Comparison of ENCODE assay signal across 29 cellular contexts in the genomic region with DNA sequence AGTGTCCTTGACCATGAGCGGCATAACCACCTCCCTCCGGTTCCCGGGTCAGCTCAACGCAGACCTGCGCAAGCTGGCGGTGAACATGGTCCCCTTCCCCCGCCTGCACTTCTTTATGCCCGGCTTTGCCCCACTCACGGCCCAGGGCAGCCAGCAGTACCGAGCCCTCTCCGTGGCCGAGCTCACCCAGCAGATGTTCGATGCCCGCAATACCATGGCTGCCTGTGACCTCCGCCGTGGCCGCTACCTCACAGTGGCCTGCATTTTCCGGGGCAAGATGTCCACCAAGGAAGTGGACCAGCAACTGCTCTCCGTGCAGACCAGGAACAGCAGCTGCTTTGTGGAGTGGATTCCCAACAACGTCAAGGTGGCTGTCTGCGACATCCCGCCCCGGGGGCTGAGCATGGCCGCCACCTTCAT. TPM values are rescaled to one million over a fixed set of nuclear protein-coding genes. Genes with fewer than 3 reads are reported as not detected.
"Had no signal": no experiment of that assay in that cellular context is flagged by ENCODE, and none has a peak within 500 bp of the region (broad histone marks: within the 10 kb centered on the region; RNA-seq: fewer than 3 reads in every experiment).

No MANE protein-coding gene starts in this region.

- H3K27ac Mint-ChIP-seq: activated CD4-positive, alpha-beta T cell treated with anti-CD3 and anti-CD28 coated beads, Interleukin-2, amount 10 ng/mL, durations not matched to agents 7 days and 5 days; activated CD8-positive, alpha-beta memory T cell treated with anti-CD3 and anti-CD28 coated beads, Interleukin-2, amount 10 ng/mL, durations not matched to agents 7 days and 5 days; activated CD8-positive, alpha-beta T cell treated with anti-CD3 and anti-CD28 coated beads for 36 hours; activated naive CD4-positive, alpha-beta T cell treated with anti-CD3 and anti-CD28 coated beads for 36 hours; activated T-cell treated with anti-CD3 and anti-CD28 coated beads, Interleukin-2, amount 50 U/mL, for 72 hours; nephron progenitor cell; stimulated activated naive CD8-positive, alpha-beta T cell treated with anti-CD3 and anti-CD28 coated beads, Interleukin-15, Interleukin-2, amounts not matched to agents 100 ng/mL and 50 ng/mL, for 24 hours; T-helper 2 cell treated with Interferon-gamma antibody and Interleukin-4, amounts not matched to agents 5 μg/mL and 100 μg/mL, for 36 hours had no signal

- H3K9me3 ChIP-seq: breast epithelium, mucosa of descending colon, vagina had no signal

- H3K27me3 ChIP-seq: breast epithelium, foreskin keratinocyte, hepatocyte, vagina had no signal

- H3K9me3 Mint-ChIP-seq: activated CD4-positive, alpha-beta T cell treated with anti-CD3 and anti-CD28 coated beads, Interleukin-2, amount 10 ng/mL, durations not matched to agents 7 days and 5 days; activated CD8-positive, alpha-beta T cell treated with anti-CD3 and anti-CD28 coated beads for 36 hours; activated naive CD4-positive, alpha-beta T cell treated with anti-CD3 and anti-CD28 coated beads for 36 hours; activated naive CD8-positive, alpha-beta T cell treated with anti-CD3 and anti-CD28 coated beads, Interleukin-2, amount 10 ng/mL, durations not matched to agents 7 days and 5 days; activated T-cell treated with anti-CD3 and anti-CD28 coated beads, Interleukin-2, amount 50 U/mL, for 72 hours; central memory CD8-positive, alpha-beta T cell; immature natural killer cell; nephron progenitor cell; stimulated activated naive CD8-positive, alpha-beta T cell treated with anti-CD3 and anti-CD28 coated beads, Interleukin-15, Interleukin-2, amounts not matched to agents 100 ng/mL and 50 ng/mL, for 24 hours; T-helper 2 cell treated with Interferon-gamma antibody and Interleukin-4, amounts not matched to agents 5 μg/mL and 100 μg/mL, for 36 hours had no signal

- H3K4me3 Mint-ChIP-seq: activated CD4-positive, alpha-beta T cell treated with anti-CD3 and anti-CD28 coated beads, Interleukin-2, amount 10 ng/mL, durations not matched to agents 7 days and 5 days; activated CD8-positive, alpha-beta memory T cell treated with anti-CD3 and anti-CD28 coated beads, Interleukin-2, amount 10 ng/mL, durations not matched to agents 7 days and 5 days; activated CD8-positive, alpha-beta T cell treated with anti-CD3 and anti-CD28 coated beads for 36 hours; activated naive CD4-positive, alpha-beta T cell treated with anti-CD3 and anti-CD28 coated beads for 36 hours; activated naive CD8-positive, alpha-beta T cell treated with anti-CD3 and anti-CD28 coated beads, Interleukin-2, amount 10 ng/mL, durations not matched to agents 7 days and 5 days; activated T-cell treated with anti-CD3 and anti-CD28 coated beads, Interleukin-2, amount 50 U/mL, for 72 hours; central memory CD8-positive, alpha-beta T cell; immature natural killer cell; nephron progenitor cell; stimulated activated naive CD8-positive, alpha-beta T cell treated with anti-CD3 and anti-CD28 coated beads, Interleukin-15, Interleukin-2, amounts not matched to agents 100 ng/mL and 50 ng/mL, for 24 hours; T-helper 2 cell treated with Interferon-gamma antibody and Interleukin-4, amounts not matched to agents 5 μg/mL and 100 μg/mL, for 36 hours had no signal

- H3K4me1 ChIP-seq: breast epithelium had no signal

- H3K27me3 Mint-ChIP-seq: activated CD4-positive, alpha-beta T cell treated with anti-CD3 and anti-CD28 coated beads, Interleukin-2, amount 10 ng/mL, durations not matched to agents 7 days and 5 days; activated CD8-positive, alpha-beta memory T cell treated with anti-CD3 and anti-CD28 coated beads, Interleukin-2, amount 10 ng/mL, durations not matched to agents 7 days and 5 days; activated CD8-positive, alpha-beta T cell treated with anti-CD3 and anti-CD28 coated beads for 36 hours; activated naive CD8-positive, alpha-beta T cell treated with anti-CD3 and anti-CD28 coated beads, Interleukin-2, amount 10 ng/mL, durations not matched to agents 7 days and 5 days; central memory CD8-positive, alpha-beta T cell; stimulated activated naive CD8-positive, alpha-beta T cell treated with anti-CD3 and anti-CD28 coated beads, Interleukin-15, Interleukin-2, amounts not matched to agents 100 ng/mL and 50 ng/mL, for 24 hours had no signal

- H3K4me3 ChIP-seq: breast epithelium, hepatocyte, mucosa of descending colon, vagina had no signal

- DNase-seq: activated CD4-positive, alpha-beta T cell treated with anti-CD3 and anti-CD28 coated beads, Interleukin-2, amount 10 ng/mL, durations not matched to agents 7 days and 5 days; activated CD8-positive, alpha-beta T cell treated with anti-CD3 and anti-CD28 coated beads for 36 hours; activated effector memory CD4-positive, alpha-beta T cell treated with Interleukin-2 at 50 U/mL for 16 hours; activated naive CD4-positive, alpha-beta T cell treated with anti-CD3 and anti-CD28 coated beads for 36 hours; activated naive CD8-positive, alpha-beta T cell treated with anti-CD3 and anti-CD28 coated beads, Interleukin-2, amount 10 ng/mL, durations not matched to agents 7 days and 5 days; activated T-cell treated with anti-CD3 and anti-CD28 coated beads, Interleukin-2, amount 50 U/mL, for 72 hours; amniotic stem cell; effector memory CD4-positive, alpha-beta T cell; foreskin keratinocyte; immature natural killer cell; mesenchymal stem cell; mucosa of descending colon; nephron progenitor cell; small intestine; stimulated activated CD4-positive, alpha-beta T cell treated with anti-CD3 and anti-CD28 coated beads, Interleukin-2, amount 100 ng/mL, for 48 hours; substantia nigra; trophoblast cell had no signal

- H3K36me3 ChIP-seq: breast epithelium had no signal

- ATAC-seq: activated CD4-positive, CD25-positive, alpha-beta regulatory T cell treated with anti-CD3 and anti-CD28 coated beads, Interleukin-2, amount 50 U/mL, for 24 hours; activated CD8-positive, alpha-beta memory T cell treated with anti-CD3 and anti-CD28 coated beads, Interleukin-2, amount 10 ng/mL, durations not matched to agents 7 days and 5 days; activated CD8-positive, alpha-beta T cell treated with anti-CD3 and anti-CD28 coated beads for 36 hours; activated T-cell treated with anti-CD3 and anti-CD28 coated beads, Interleukin-2, amount 50 U/mL, for 72 hours; foreskin keratinocyte; mucosa of descending colon; sciatic nerve had no signal

- H3K27ac ChIP-seq: breast epithelium, foreskin keratinocyte, hepatocyte, parathyroid adenoma, vagina, VCaP had no signal

RNA-seq across cellular contexts. Expression of a gene that starts 4.9 kb away (rescaled TPM):
- total RNA-seq: activated CD4-positive, alpha-beta T cell treated with anti-CD3 and anti-CD28 coated beads, Interleukin-2, amount 10 ng/mL, durations not matched to agents 7 days and 5 days; activated CD8-positive, alpha-beta memory T cell treated with anti-CD3 and anti-CD28 coated beads, Interleukin-2, amount 10 ng/mL, durations not matched to agents 7 days and 5 days; activated CD8-positive, alpha-beta T cell treated with anti-CD3 and anti-CD28 coated beads for 36 hours; activated naive CD4-positive, alpha-beta T cell treated with anti-CD3 and anti-CD28 coated beads for 36 hours; activated naive CD8-positive, alpha-beta T cell treated with anti-CD3 and anti-CD28 coated beads, Interleukin-2, amount 10 ng/mL, durations not matched to agents 7 days and 5 days; activated T-cell treated with anti-CD3 and anti-CD28 coated beads, Interleukin-2, amount 50 U/mL, for 72 hours; foreskin keratinocyte; kidney epithelial cell; mucosa of descending colon; vagina had no signal
- polyA plus RNA-seq: foreskin keratinocyte had no signal
